23 cellular contexts compared by ENCODE assay signal in genomic region chr2:65465857-65466256, GRCh38. TPM values are rescaled to one million over a fixed set of nuclear protein-coding genes. Genes with fewer than 3 reads are reported as not detected.
DNase-seq lines count a peak whose midpoint lies in the region; ATAC-seq and TF ChIP-seq lines count a peak whose summit lies in the region.
"Had no signal": no experiment of that assay in that cellular context is flagged by ENCODE, and none has a peak within 500 bp of the region (broad histone marks: within the 10 kb centered on the region; RNA-seq: fewer than 3 reads in every experiment).

No MANE protein-coding gene starts in this region.

- no peak overlapping the region for H3K4me3 ChIP-seq in SK-N-SH (ENCODE audit: low read depth in 2 of 2, low read length in 1 of 2)
- no peak overlapping the region for H3K4me3 ChIP-seq in WERI-Rb-1 (ENCODE audit: low read depth, low read length)
- no peak overlapping the region for H3K4me3 ChIP-seq in retinal pigment epithelial cell (ENCODE audit: low read length)
- H3K4me3 ChIP-seq: body of pancreas, GM12878, left lung, stomach, tibial artery had no signal

- TF ChIP-seq EP300 in SK-N-SH (IDR thresholded peaks at IDR 0.05; ENCODE audit: borderline replicate concordance in 1 of 2, low read depth in 1 of 2, low read length in 1 of 2) = no peak

- H3K4me1 ChIP-seq in SK-N-SH (ENCODE audit: control insufficient read depth in 1 of 2, insufficient read depth in 2 of 2, low read depth in 1 of 2, low read length in 1 of 2) = peaks cover 12 to 21% of the 10 kb centered on the region in 2 experiments
- H3K4me1 ChIP-seq: body of pancreas, left lung, stomach, tibial artery had no signal

- H3K9ac ChIP-seq in SK-N-SH = no peak overlapping the region

- H3K9me3 ChIP-seq in SK-N-SH (no peaks in the 10 kb centered on the region), WERI-Rb-1 (ENCODE audit: severe bottlenecking) (peaks cover 11% of the 10 kb centered on the region)
- H3K9me3 ChIP-seq: body of pancreas, left lung, stomach, tibial artery had no signal

- no peak overlapping the region for H3K4me3 Mint-ChIP-seq in activated CD8-positive, alpha-beta memory T cell treated with anti-CD3 and anti-CD28 coated beads, Interleukin-2, amount 10 ng/mL, durations not matched to agents 7 days and 5 days
- H3K4me3 Mint-ChIP-seq: activated T-cell treated with anti-CD3 and anti-CD28 coated beads, Interleukin-2, amount 50 U/mL, for 4 hours; CD4-positive, alpha-beta T cell had no signal

- no peaks in the 10 kb centered on the region for H3F3A ChIP-seq in SK-N-SH (replicated peaks; ENCODE audit: insufficient read depth)

- H3K27ac ChIP-seq in SK-N-SH (ENCODE audit: low read depth in 2 of 2, low read length in 1 of 2) (peak overlapping the region in 1 of 2 experiments; percentile 40; a peak in 1 of 4 replicates), WERI-Rb-1 (no peak overlapping the region)
- H3K27ac ChIP-seq: body of pancreas, HL-60, left lung, stomach, tibial artery, VCaP had no signal

- no peak overlapping the region for H3K27ac Mint-ChIP-seq in activated CD8-positive, alpha-beta memory T cell treated with anti-CD3 and anti-CD28 coated beads, Interleukin-2, amount 10 ng/mL, durations not matched to agents 7 days and 5 days
- H3K27ac Mint-ChIP-seq: CD4-positive, alpha-beta T cell had no signal

- H3K4me1 Mint-ChIP-seq in activated CD8-positive, alpha-beta memory T cell treated with anti-CD3 and anti-CD28 coated beads, Interleukin-2, amount 10 ng/mL, durations not matched to agents 7 days and 5 days = no peaks in the 10 kb centered on the region

- no peaks in the 10 kb centered on the region for H3K36me3 ChIP-seq in SK-N-SH (replicated peaks in 1 of 2; ENCODE audit: control insufficient read depth in 1 of 2, insufficient read depth in 2 of 2, low read length in 1 of 2)
- no peaks in the 10 kb centered on the region for H3K36me3 ChIP-seq in WERI-Rb-1
- H3K36me3 ChIP-seq: left lung, stomach, tibial artery had no signal

- intact Hi-C loops in left cardiac atrium (cut with DNase I) = no loop called here

- H3K36me3 Mint-ChIP-seq in activated CD8-positive, alpha-beta memory T cell treated with anti-CD3 and anti-CD28 coated beads, Interleukin-2, amount 10 ng/mL, durations not matched to agents 7 days and 5 days = no peaks in the 10 kb centered on the region

- no peaks in the 10 kb centered on the region for H4K20me1 ChIP-seq in SK-N-SH (ENCODE audit: insufficient read depth)

- H3K4me2 ChIP-seq in SK-N-SH = no peak overlapping the region

- no peak overlapping the region for H2AFZ ChIP-seq in SK-N-SH (ENCODE audit: low read depth)

- no peaks in the 10 kb centered on the region for H3K9me2 ChIP-seq in SK-N-SH

- H3K27me3 ChIP-seq in SK-N-SH (ENCODE audit: insufficient read depth) = no peaks in the 10 kb centered on the region
- peaks cover 57% of the 10 kb centered on the region for H3K27me3 ChIP-seq in WERI-Rb-1 (ENCODE audit: insufficient read depth, low read depth, severe bottlenecking)
- H3K27me3 ChIP-seq: body of pancreas, left lung, stomach, tibial artery had no signal

- 80% methylated on average over 5 of the region's 5 CpGs for WGBS in SK-N-SH (ENCODE audit: low lambda C conversion rate)

- TF ChIP-seq CTCF in SK-N-SH (IDR thresholded peaks at IDR 0.05) = no peak
- no peak for TF ChIP-seq CTCF in WERI-Rb-1 (IDR thresholded peaks at IDR 0.05; ENCODE audit: low read depth, low read length)
- no peak for TF ChIP-seq CTCF in retinal pigment epithelial cell (conservative IDR thresholded peaks at IDR 0.05; ENCODE audit: low read depth, low read length)

- H3K27me3 Mint-ChIP-seq in activated CD8-positive, alpha-beta memory T cell treated with anti-CD3 and anti-CD28 coated beads, Interleukin-2, amount 10 ng/mL, durations not matched to agents 7 days and 5 days = peaks cover 14% of the 10 kb centered on the region

- POLR2A ChIA-PET in SK-N-SH (lab: Yijun Ruan, JAX) = no interaction called here

- no peak for TF ChIP-seq RAD21 in SK-N-SH (IDR thresholded peaks at IDR 0.05; ENCODE audit: low read length)

- CTCF ChIA-PET in SK-N-SH (lab: Yijun Ruan, JAX) = no interaction called here
- CTCF ChIA-PET in activated CD8-positive, alpha-beta memory T cell treated with anti-CD3 and anti-CD28 coated beads, Interleukin-2, amount 10 ng/mL, durations not matched to agents 7 days and 5 days (lab: Charles Lee) = no interaction called here

- DNase-seq in SK-N-SH = no peak
- DNase-seq in WERI-Rb-1 = peak; percentile 42
- DNase-seq in left cardiac atrium = peak; percentile 34
- peak; percentile 16 for DNase-seq in retinal pigment epithelial cell (ENCODE audit: low read depth)
- DNase-seq in activated CD8-positive, alpha-beta memory T cell treated with anti-CD3 and anti-CD28 coated beads, Interleukin-2, amount 10 ng/mL, durations not matched to agents 7 days and 5 days = no peak
- no peak for DNase-seq in NK-92 (lab: John Stamatoyannopoulos, UW; ENCODE audit: unreplicated experiment)
- no peak for DNase-seq in C1 segment of cervical spinal cord (lab: John Stamatoyannopoulos, UW)
- DNase-seq: activated CD4-positive, alpha-beta T cell treated with anti-CD3 and anti-CD28 coated beads for 48 hours; activated T-cell treated with anti-CD3 and anti-CD28 coated beads, Interleukin-2, amount 50 U/mL, for 4 hours; CD4-positive, alpha-beta T cell; left lung; NCI-H1436 treated with DMSO at 0.1 percent for 48 hours; NCI-H2107; stimulated activated CD4-positive, alpha-beta T cell treated with anti-CD3 and anti-CD28 coated beads, Interleukin-2, amount 100 ng/mL, for 24 hours; stomach; SW 1271; T-helper 9 cell; tibial artery had no signal

- no peaks in the 10 kb centered on the region for H3K79me2 ChIP-seq in SK-N-SH (ENCODE audit: insufficient read depth)

- H3K9me3 Mint-ChIP-seq in activated CD8-positive, alpha-beta memory T cell treated with anti-CD3 and anti-CD28 coated beads, Interleukin-2, amount 10 ng/mL, durations not matched to agents 7 days and 5 days (ENCODE audit: low read depth) = no peaks in the 10 kb centered on the region
- H3K9me3 Mint-ChIP-seq: activated T-cell treated with anti-CD3 and anti-CD28 coated beads, Interleukin-2, amount 50 U/mL, for 4 hours; CD4-positive, alpha-beta T cell had no signal

- ATAC-seq in SK-N-SH treated with all-trans-retinoic acid at 6 μM for 48 hours = peak; percentile 50
- peak; percentile 44 to 76 for ATAC-seq in left cardiac atrium
- no peak for ATAC-seq in activated CD8-positive, alpha-beta memory T cell treated with anti-CD3 and anti-CD28 coated beads, Interleukin-2, amount 10 ng/mL, durations not matched to agents 7 days and 5 days
- ATAC-seq: activated T-cell treated with anti-CD3 and anti-CD28 coated beads, Interleukin-2, amount 50 U/mL, for 4 hours; body of pancreas; GM12878; left lung had no signal

TF ChIP-seq in SK-N-SH treated with all-trans-retinoic acid at 6 μM for 48 hours, 23 proteins besides CTCF, POLR2A, EP300 and RAD21 (continues in another document):
- TF ChIP-seq ZNF8 (CRISPR knock-in tag; IDR thresholded peaks at IDR 0.05) (no peak), GLIS3 (CRISPR knock-in tag; IDR thresholded peaks at IDR 0.05) (no peak), ZFP3 (CRISPR knock-in tag; IDR thresholded peaks at IDR 0.05) (no peak), PPARA (CRISPR knock-in tag; IDR thresholded peaks at IDR 0.05; ENCODE audit: borderline replicate concordance) (no peak), PATZ1 (CRISPR knock-in tag; IDR thresholded peaks at IDR 0.05; ENCODE audit: borderline replicate concordance) (no peak), BACH2 (CRISPR knock-in tag; IDR thresholded peaks at IDR 0.05; ENCODE audit: borderline replicate concordance) (no peak)

TF ChIP-seq in SK-N-SH, 30 proteins besides CTCF, POLR2A, EP300 and RAD21:
- no peak for TF ChIP-seq FOXM1 (IDR thresholded peaks at IDR 0.05; ENCODE audit: low read depth)
- no peak for TF ChIP-seq USF1 (IDR thresholded peaks at IDR 0.05; ENCODE audit: borderline replicate concordance, low read depth)
- no peak for TF ChIP-seq ZBTB33 (IDR thresholded peaks at IDR 0.05; ENCODE audit: borderline replicate concordance, low read depth)
- TF ChIP-seq USF2 (IDR thresholded peaks at IDR 0.05; ENCODE audit: borderline replicate concordance, low read depth, low read length) = no peak
- TF ChIP-seq TAF1 (IDR thresholded peaks at IDR 0.05; ENCODE audit: borderline replicate concordance, low read depth, low read length) = no peak
- no peak for TF ChIP-seq MXI1 (IDR thresholded peaks at IDR 0.05; ENCODE audit: low read depth, low read length)

RNA-seq across cellular contexts. Expression of gene SPRED2, which starts 33.5 kb away (rescaled TPM):
- 13.5 and 21.9 TPM in 2 replicates for polyA plus RNA-seq in SK-N-SH (2012; rRNA removed)
- polyA plus RNA-seq in SK-N-SH (2012; cell fraction: cytosol; rRNA removed) = 18.4 and 21.2 TPM in 2 replicates
- polyA plus RNA-seq in SK-N-SH (2012; cell fraction: nucleus; rRNA removed) = 17.0 and 22.9 TPM in 2 replicates
- 10 to 100 TPM; 19.8 to 26.4 TPM for total RNA-seq in left cardiac atrium
- 1 to 10 TPM; 3.2 to 3.5 TPM for total RNA-seq in activated CD8-positive, alpha-beta memory T cell treated with anti-CD3 and anti-CD28 coated beads, Interleukin-2, amount 10 ng/mL, durations not matched to agents 7 days and 5 days

Comparison
In these comparisons a context has a peak if more than half of its experiments do, and no peak if none do; other contexts are left out.
1. DNase-seq: peak in WERI-Rb-1 (single experiment), left cardiac atrium (single experiment) and retinal pigment epithelial cell (single experiment); none in SK-N-SH (single experiment), activated CD8-positive, alpha-beta memory T cell treated with anti-CD3 and anti-CD28 coated beads, Interleukin-2, amount 10 ng/mL, durations not matched to agents 7 days and 5 days (single experiment), NK-92 (single experiment) and C1 segment of cervical spinal cord (0 of 14).
2. RNA of gene SPRED2, which starts 33.5 kb away (total RNA-seq): 19.8 to 26.4 TPM in left cardiac atrium; 3.2 to 3.5 TPM in activated CD8-positive, alpha-beta memory T cell treated with anti-CD3 and anti-CD28 coated beads, Interleukin-2, amount 10 ng/mL, durations not matched to agents 7 days and 5 days; every median in the first group is over 4 times any median in the second.